ENCODE assay signal across 1 cellular context in the genomic region with DNA sequence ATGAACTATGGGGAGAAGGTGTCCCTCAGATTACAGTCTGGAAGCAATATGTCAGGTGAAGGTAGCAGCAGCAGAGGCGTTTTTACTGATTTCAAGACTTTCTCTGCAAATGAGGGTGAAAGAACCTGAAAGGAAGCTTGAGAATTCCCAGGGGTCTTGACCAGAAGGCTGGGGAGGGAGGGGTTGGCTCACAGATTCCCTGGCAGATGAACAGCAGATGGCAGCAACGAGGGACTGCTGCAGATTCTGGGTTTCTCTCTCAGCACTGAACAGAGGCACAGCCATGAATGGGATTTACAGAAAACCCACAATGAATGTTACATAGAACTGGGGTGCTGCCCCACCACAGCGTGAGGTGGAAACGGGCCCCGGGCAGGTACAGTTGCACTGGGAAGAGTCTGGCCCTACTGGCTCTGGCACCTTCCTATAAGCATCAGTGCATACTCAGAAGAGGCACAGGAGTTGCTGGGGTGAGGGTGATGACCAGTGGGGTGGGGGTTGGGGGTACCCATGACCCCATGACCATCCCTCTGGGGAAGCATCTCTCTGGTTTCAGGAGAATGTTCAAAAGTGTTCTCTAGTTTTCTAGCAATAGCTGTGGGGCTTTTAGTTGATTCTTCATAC.
TF ChIP-seq lines count a peak whose summit lies in the region.

No MANE protein-coding gene starts in this region.

TF ChIP-seq in GM23338, 12 proteins besides CTCF, POLR2A, EP300 and RAD21 (continued from another document):
- TF ChIP-seq, protein P1, sequence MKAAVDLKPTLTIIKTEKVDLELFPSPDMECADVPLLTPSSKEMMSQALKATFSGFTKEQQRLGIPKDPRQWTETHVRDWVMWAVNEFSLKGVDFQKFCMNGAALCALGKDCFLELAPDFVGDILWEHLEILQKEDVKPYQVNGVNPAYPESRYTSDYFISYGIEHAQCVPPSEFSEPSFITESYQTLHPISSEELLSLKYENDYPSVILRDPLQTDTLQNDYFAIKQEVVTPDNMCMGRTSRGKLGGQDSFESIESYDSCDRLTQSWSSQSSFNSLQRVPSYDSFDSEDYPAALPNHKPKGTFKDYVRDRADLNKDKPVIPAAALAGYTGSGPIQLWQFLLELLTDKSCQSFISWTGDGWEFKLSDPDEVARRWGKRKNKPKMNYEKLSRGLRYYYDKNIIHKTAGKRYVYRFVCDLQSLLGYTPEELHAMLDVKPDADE (IDR thresholded peaks at IDR 0.05), result no peak
- TF ChIP-seq ZNF331 (CRISPR knock-in tag; IDR thresholded peaks at IDR 0.05; ENCODE audit: low read depth) (no peak), POLR2AphosphoS5 (IDR thresholded peaks at IDR 0.05; ENCODE audit: low read depth) (no peak)
